9 cellular contexts compared by ENCODE assay signal in genomic region chr1:38045431-38046332, GRCh38. TPM values are rescaled to one million over a fixed set of nuclear protein-coding genes. Genes with fewer than 3 reads are reported as not detected.
DNase-seq lines count a peak whose midpoint lies in the region; ATAC-seq and TF ChIP-seq lines count a peak whose summit lies in the region.
"Had no signal": no experiment of that assay in that cellular context is flagged by ENCODE, and none has a peak within 500 bp of the region (broad histone marks: within the 10 kb centered on the region; RNA-seq: fewer than 3 reads in every experiment).

No MANE protein-coding gene starts in this region.

- peak overlapping the region; percentile 90 for H3K4me2 ChIP-seq in mesenchymal stem cell (ENCODE audit: low read length, poor library complexity, severe bottlenecking)

- WGBS in mesenchymal stem cell: 5% methylated on average over 84 of the region's 114 CpGs

- no peak overlapping the region for H2BK15ac ChIP-seq in mesenchymal stem cell (ENCODE audit: low read depth, poor library complexity, severe bottlenecking)

- no peak overlapping the region for H3K27ac ChIP-seq in mesenchymal stem cell (ENCODE audit: low read length, poor library complexity, severe bottlenecking)

- H3K4me1 ChIP-seq in mesenchymal stem cell (ENCODE audit: control insufficient read depth, insufficient read depth, low read depth, low read length): peaks cover 43% of the 10 kb centered on the region

- no peaks in the 10 kb centered on the region for H3K79me1 ChIP-seq in mesenchymal stem cell (replicated peaks; ENCODE audit: low read length, poor library complexity, severe bottlenecking)

- no peak overlapping the region for H3K4me3 Mint-ChIP-seq in activated naive CD8-positive, alpha-beta T cell treated with anti-CD3 and anti-CD28 coated beads for 36 hours

- no peak overlapping the region for H2AFZ ChIP-seq in mesenchymal stem cell (ENCODE audit: low read depth, low read length)

- no peaks in the 10 kb centered on the region for H3K9me3 ChIP-seq in mesenchymal stem cell (ENCODE audit: control insufficient read depth, low read length)

- no peak overlapping the region for H3K27ac Mint-ChIP-seq in activated naive CD8-positive, alpha-beta T cell treated with anti-CD3 and anti-CD28 coated beads for 36 hours

- H3K4ac ChIP-seq in mesenchymal stem cell (ENCODE audit: low read depth in 1 of 2, low read length in 2 of 2): no peak overlapping the region

- H3K14ac ChIP-seq in mesenchymal stem cell (ENCODE audit: low read length in 2 of 2): no peak overlapping the region

- no peak overlapping the region for H4K8ac ChIP-seq in mesenchymal stem cell (ENCODE audit: low read length)

- H2BK120ac ChIP-seq in mesenchymal stem cell (ENCODE audit: low read depth, low read length): no peak overlapping the region

- DNase-seq in GM12864 (ENCODE audit: low read depth) (no peak), mesenchymal stem cell (peak; percentile 47), superior temporal gyrus (ENCODE audit: extremely low spot score) (no peak), NCI-H226 (no peak), HuH-7.5 (ENCODE audit: low spot score) (no peak)
- DNase-seq in activated naive CD8-positive, alpha-beta T cell treated with anti-CD3 and anti-CD28 coated beads for 36 hours: peak; percentile 16
- DNase-seq in stimulated activated CD4-positive, alpha-beta T cell treated with anti-CD3 and anti-CD28 coated beads, Interleukin-2, amount 100 ng/mL, for 48 hours: no peak

- H3K23ac ChIP-seq in mesenchymal stem cell (ENCODE audit: low read length in 2 of 2): peak overlapping the region in 1 of 2 experiments; percentile 30

- no peaks in the 10 kb centered on the region for H3K9me3 Mint-ChIP-seq in activated naive CD8-positive, alpha-beta T cell treated with anti-CD3 and anti-CD28 coated beads for 36 hours

- H3K27me3 Mint-ChIP-seq in activated naive CD8-positive, alpha-beta T cell treated with anti-CD3 and anti-CD28 coated beads for 36 hours: peaks cover 68% of the 10 kb centered on the region

- peak overlapping the region; percentile 6; the same call in 1 of the 2 replicates for H3K4me3 ChIP-seq in GM12864 (ENCODE audit: low read depth, low read length)
- H3K4me3 ChIP-seq in mesenchymal stem cell (ENCODE audit: insufficient read depth in 1 of 2, low read depth in 1 of 2, low read length in 2 of 2): peak overlapping the region in 1 of 2 experiments; percentile 33

- peak; percentile 3 for ATAC-seq in HG03097 (IDR thresholded peaks at IDR 0.05; ENCODE audit: low FRiP score, unreplicated experiment)

- H2AK5ac ChIP-seq in mesenchymal stem cell (ENCODE audit: low read length, severe bottlenecking): no peak overlapping the region

- H3K4me1 Mint-ChIP-seq in activated naive CD8-positive, alpha-beta T cell treated with anti-CD3 and anti-CD28 coated beads for 36 hours: peaks cover 2% of the 10 kb centered on the region

- no peaks in the 10 kb centered on the region for H3K36me3 Mint-ChIP-seq in activated naive CD8-positive, alpha-beta T cell treated with anti-CD3 and anti-CD28 coated beads for 36 hours

- H2BK12ac ChIP-seq in mesenchymal stem cell (ENCODE audit: low read length in 2 of 2): no peak overlapping the region

- no peak overlapping the region for H4K91ac ChIP-seq in mesenchymal stem cell (ENCODE audit: low read length)

- no peak overlapping the region for H3K18ac ChIP-seq in mesenchymal stem cell (ENCODE audit: low read depth in 1 of 2, low read length in 2 of 2)

- no peak overlapping the region for H3K9ac ChIP-seq in mesenchymal stem cell (ENCODE audit: low read length)

- no peak overlapping the region for H2BK5ac ChIP-seq in mesenchymal stem cell (ENCODE audit: low read depth, low read length, poor library complexity, severe bottlenecking)

- no peak for TF ChIP-seq CTCF in GM12864 (IDR thresholded peaks at IDR 0.05; ENCODE audit: low read depth, low read length, missing control alignments)

- H3K36me3 ChIP-seq in mesenchymal stem cell (ENCODE audit: control insufficient read depth in 1 of 2, insufficient read depth in 2 of 2, low read depth in 1 of 2, low read length in 2 of 2): no peaks in the 10 kb centered on the region

- peaks cover 59 to 76% of the 10 kb centered on the region in 2 experiments for H3K27me3 ChIP-seq in mesenchymal stem cell (ENCODE audit: control insufficient read depth in 1 of 2, insufficient read depth in 1 of 2, low read length in 2 of 2)

RNA-seq across cellular contexts. Expression of gene POU3F1, which starts 0.9 kb away (rescaled TPM):
- under 1 TPM in 1 of 2 experiments, not detected in 1; 0.10 TPM for total RNA-seq in activated naive CD8-positive, alpha-beta T cell treated with anti-CD3 and anti-CD28 coated beads for 36 hours
- polyA plus RNA-seq in mesenchymal stem cell (2013, experiment 1 of 2): not detected
- polyA plus RNA-seq in mesenchymal stem cell (2013, experiment 2 of 2): 0.01 TPM
- total RNA-seq: HT1080 had no signal

RNA-seq across cellular contexts. Expression of gene UTP11, which starts 33.1 kb away (rescaled TPM):
- 10 to 100 TPM; 83.5 to 89.2 TPM for total RNA-seq in activated naive CD8-positive, alpha-beta T cell treated with anti-CD3 and anti-CD28 coated beads for 36 hours
- polyA plus RNA-seq in mesenchymal stem cell (2013, experiment 1 of 2): 60.0 TPM
- 63.6 TPM for polyA plus RNA-seq in mesenchymal stem cell (2013, experiment 2 of 2)

RNA-seq across cellular contexts. Expression of gene FHL3, which starts 40.4 kb away (rescaled TPM):
- 10 to 100 TPM; 26.5 to 27.7 TPM for total RNA-seq in activated naive CD8-positive, alpha-beta T cell treated with anti-CD3 and anti-CD28 coated beads for 36 hours
- 54.7 TPM for polyA plus RNA-seq in mesenchymal stem cell (2013, experiment 1 of 2)
- polyA plus RNA-seq in mesenchymal stem cell (2013, experiment 2 of 2): 53.0 TPM

RNA-seq across cellular contexts. Expression of gene SF3A3, which starts 55.9 kb away (rescaled TPM):
- total RNA-seq in activated naive CD8-positive, alpha-beta T cell treated with anti-CD3 and anti-CD28 coated beads for 36 hours: 100 to 1,000 TPM; 121 to 125 TPM
- 34.6 TPM for polyA plus RNA-seq in mesenchymal stem cell (2013, experiment 1 of 2)
- polyA plus RNA-seq in mesenchymal stem cell (2013, experiment 2 of 2): 33.6 TPM

Comparison
In these comparisons a context has a peak if more than half of its experiments do, and no peak if none do; other contexts are left out.
1. DNase-seq: peak in activated naive CD8-positive, alpha-beta T cell treated with anti-CD3 and anti-CD28 coated beads for 36 hours (single experiment) and mesenchymal stem cell (single experiment); none in GM12864 (single experiment), superior temporal gyrus (single experiment), NCI-H226 (single experiment), HuH-7.5 (single experiment) and stimulated activated CD4-positive, alpha-beta T cell treated with anti-CD3 and anti-CD28 coated beads, Interleukin-2, amount 100 ng/mL, for 48 hours (0 of 2).